Comparison of ENCODE assay signal across 26 cellular contexts in the genomic region with DNA sequence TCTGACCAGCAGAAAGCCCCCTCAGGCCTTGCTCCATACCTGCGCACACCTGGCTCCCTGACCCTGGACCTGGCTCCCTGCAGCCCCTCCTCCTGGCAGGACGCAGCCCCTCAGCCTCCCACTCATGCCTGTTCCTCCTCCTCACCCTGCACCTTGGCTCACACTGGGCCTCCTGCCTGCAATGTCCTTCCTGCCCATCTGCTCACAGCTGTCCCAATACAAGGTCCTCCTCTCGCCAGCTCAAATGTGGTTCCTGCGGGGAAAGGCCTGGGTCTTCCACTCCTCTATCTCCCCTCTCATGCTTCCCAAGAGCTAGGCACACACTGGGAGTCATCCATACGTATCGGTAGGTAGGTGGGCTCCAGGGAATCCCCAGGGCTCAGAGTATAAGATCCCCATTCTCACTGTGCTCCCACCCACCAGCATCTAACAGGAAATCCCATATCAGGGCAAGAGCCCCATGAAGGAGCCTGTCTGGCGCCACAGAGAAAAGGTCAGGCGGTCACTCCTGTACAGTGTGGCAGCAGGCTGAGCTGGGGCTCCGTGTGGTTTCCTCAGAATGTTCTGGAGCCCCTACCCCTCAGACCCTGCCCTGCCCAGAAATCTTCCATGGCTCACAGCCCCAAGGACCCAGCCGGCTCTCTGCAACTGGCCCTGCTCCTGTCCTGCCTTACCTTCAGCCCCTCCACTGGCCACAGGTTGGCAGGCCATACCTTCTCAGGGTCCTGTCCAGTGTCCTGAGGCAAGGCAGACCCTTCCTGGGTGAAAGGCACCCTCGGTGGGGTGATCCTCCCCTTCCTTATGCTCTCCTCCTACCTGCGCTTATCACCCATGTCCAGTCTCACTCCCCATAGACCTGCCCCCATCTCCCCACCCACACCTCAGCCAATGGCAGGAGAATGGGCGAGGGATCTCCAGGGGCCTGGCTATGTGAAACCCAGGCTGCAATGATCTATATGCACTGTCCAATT. TPM values are rescaled to one million over a fixed set of nuclear protein-coding genes. Genes with fewer than 3 reads are reported as not detected.
DNase-seq lines count a peak whose midpoint lies in the region; ATAC-seq and TF ChIP-seq lines count a peak whose summit lies in the region.
"Had no signal": no experiment of that assay in that cellular context is flagged by ENCODE, and none has a peak within 500 bp of the region (broad histone marks: within the 10 kb centered on the region; RNA-seq: fewer than 3 reads in every experiment).

No MANE protein-coding gene starts in this region.

- H3K36me3 Mint-ChIP-seq in activated naive CD8-positive, alpha-beta T cell: peaks cover 14% of the 10 kb centered on the region
- H3K36me3 Mint-ChIP-seq in activated naive CD8-positive, alpha-beta T cell treated with anti-CD3 and anti-CD28 coated beads for 36 hours: peaks cover 19% of the 10 kb centered on the region
- H3K36me3 Mint-ChIP-seq in activated T-helper 17 cell treated with anti-CD3 and anti-CD28 coated beads, Interleukin-2, amount 50 U/mL, for 72 hours (ENCODE audit: low read depth): peaks cover 56% of the 10 kb centered on the region

- H3K9me3 ChIP-seq in right lobe of liver: no peaks in the 10 kb centered on the region
- H3K9me3 ChIP-seq: gastrocnemius medialis, HAP-1, pancreas, vagina had no signal

- H3K4me1 Mint-ChIP-seq in activated naive CD8-positive, alpha-beta T cell (ENCODE audit: low read depth): peaks cover 13% of the 10 kb centered on the region
- peaks cover 4% of the 10 kb centered on the region for H3K4me1 Mint-ChIP-seq in activated naive CD8-positive, alpha-beta T cell treated with anti-CD3 and anti-CD28 coated beads for 36 hours
- H3K4me1 Mint-ChIP-seq in activated T-helper 17 cell treated with anti-CD3 and anti-CD28 coated beads, Interleukin-2, amount 50 U/mL, for 72 hours: peaks cover 15% of the 10 kb centered on the region
- H3K4me1 Mint-ChIP-seq in stimulated activated naive CD8-positive, alpha-beta T cell treated with anti-CD3 and anti-CD28 coated beads, Interleukin-15, amount 100 ng/mL, for 72 hours: peaks cover 14% of the 10 kb centered on the region

- peak overlapping the region in 1 of 3 donors; percentile 8 for H3K27ac ChIP-seq in right lobe of liver
- H3K27ac ChIP-seq: breast epithelium, esophagus squamous epithelium, gastrocnemius medialis, vagina had no signal

- H3K4me3 Mint-ChIP-seq in activated naive CD8-positive, alpha-beta T cell: no peak overlapping the region
- no peak overlapping the region for H3K4me3 Mint-ChIP-seq in activated naive CD8-positive, alpha-beta T cell treated with anti-CD3 and anti-CD28 coated beads for 36 hours
- no peak overlapping the region for H3K4me3 Mint-ChIP-seq in activated T-helper 17 cell treated with anti-CD3 and anti-CD28 coated beads, Interleukin-2, amount 50 U/mL, for 72 hours
- no peak overlapping the region for H3K4me3 Mint-ChIP-seq in stimulated activated naive CD8-positive, alpha-beta T cell treated with anti-CD3 and anti-CD28 coated beads, Interleukin-15, amount 100 ng/mL, for 72 hours
- H3K4me3 Mint-ChIP-seq: activated B cell treated with CpG ODN at 0.5 μM for 24 hours; activated T-cell treated with anti-CD3 and anti-CD28 coated beads, Interleukin-2, amount 50 U/mL, for 4 hours; CD4-positive, alpha-beta T cell; endodermal cell; T-helper 1 cell treated with Interleukin-12 subunit alpha and Interleukin-12 subunit beta and Interleukin-4 antibody, amounts not matched to agents 30 μg/mL and 1 μg/mL, for 36 hours had no signal

- 75% methylated on average over 5 of the region's 13 CpGs for WGBS in right lobe of liver (ENCODE audit: insufficient coverage, low coverage, low lambda C conversion rate, missing lambda C conversion rate)

- peak overlapping the region; percentile 28 for H3K27ac Mint-ChIP-seq in activated naive CD8-positive, alpha-beta T cell
- no peak overlapping the region for H3K27ac Mint-ChIP-seq in activated naive CD8-positive, alpha-beta T cell treated with anti-CD3 and anti-CD28 coated beads for 36 hours
- H3K27ac Mint-ChIP-seq in activated T-helper 17 cell treated with anti-CD3 and anti-CD28 coated beads, Interleukin-2, amount 50 U/mL, for 72 hours: peak overlapping the region; percentile 15
- peak overlapping the region; percentile 16 to 23 for H3K27ac Mint-ChIP-seq in stimulated activated naive CD8-positive, alpha-beta T cell treated with anti-CD3 and anti-CD28 coated beads, Interleukin-15, amount 100 ng/mL, for 72 hours
- H3K27ac Mint-ChIP-seq: activated B cell treated with CpG ODN at 0.5 μM for 24 hours; endodermal cell; T-helper 1 cell treated with Interleukin-12 subunit alpha and Interleukin-12 subunit beta and Interleukin-4 antibody, amounts not matched to agents 30 μg/mL and 1 μg/mL, for 36 hours had no signal

- H3K27me3 ChIP-seq in right lobe of liver: no peaks in the 10 kb centered on the region
- H3K27me3 ChIP-seq: breast epithelium, esophagus squamous epithelium, gastrocnemius medialis, pancreas, vagina had no signal

- H3K9me3 Mint-ChIP-seq in activated naive CD8-positive, alpha-beta T cell (ENCODE audit: low read depth): no peaks in the 10 kb centered on the region
- H3K9me3 Mint-ChIP-seq in activated naive CD8-positive, alpha-beta T cell treated with anti-CD3 and anti-CD28 coated beads for 36 hours: peaks cover 7% of the 10 kb centered on the region
- peaks cover 4% of the 10 kb centered on the region for H3K9me3 Mint-ChIP-seq in activated T-helper 17 cell treated with anti-CD3 and anti-CD28 coated beads, Interleukin-2, amount 50 U/mL, for 72 hours
- H3K9me3 Mint-ChIP-seq in stimulated activated naive CD8-positive, alpha-beta T cell treated with anti-CD3 and anti-CD28 coated beads, Interleukin-15, amount 100 ng/mL, for 72 hours: peaks cover 0 to 5% of the 10 kb centered on the region in 2 donors
- H3K9me3 Mint-ChIP-seq: activated T-cell treated with anti-CD3 and anti-CD28 coated beads, Interleukin-2, amount 50 U/mL, for 4 hours; CD4-positive, alpha-beta T cell; endodermal cell; T-helper 1 cell treated with Interleukin-12 subunit alpha and Interleukin-12 subunit beta and Interleukin-4 antibody, amounts not matched to agents 30 μg/mL and 1 μg/mL, for 36 hours had no signal

- no peak for TF ChIP-seq POLR2A in right lobe of liver (IDR thresholded peaks at IDR 0.05)

- no peak for TF ChIP-seq CTCF in right lobe of liver (IDR thresholded peaks at IDR 0.05)

- no peak for ATAC-seq in activated T-helper 17 cell treated with anti-CD3 and anti-CD28 coated beads, Interleukin-2, amount 50 U/mL, for 72 hours (replicated peaks)
- ATAC-seq in right lobe of liver (peak; percentile 20 to 56 (median 36)), GM19328 (IDR thresholded peaks at IDR 0.05; ENCODE audit: unreplicated experiment) (no peak), GM18867 (IDR thresholded peaks at IDR 0.05; ENCODE audit: unreplicated experiment) (no peak)
- no peak for ATAC-seq in stimulated activated naive CD8-positive, alpha-beta T cell treated with anti-CD3 and anti-CD28 coated beads, Interleukin-15, amount 100 ng/mL, for 72 hours
- ATAC-seq: activated T-cell treated with anti-CD3 and anti-CD28 coated beads, Interleukin-2, amount 50 U/mL, for 4 hours; gastrocnemius medialis had no signal

- no peaks in the 10 kb centered on the region for H3K4me1 ChIP-seq in right lobe of liver

- peaks cover 0 to 7% (median 0%) of the 10 kb centered on the region in 4 donors for H3K36me3 ChIP-seq in right lobe of liver

- no peak overlapping the region for H3K4me3 ChIP-seq in right lobe of liver
- H3K4me3 ChIP-seq: breast epithelium, esophagus squamous epithelium, gastrocnemius medialis, HAP-1, pancreas, vagina had no signal

- intact Hi-C loops in right lobe of liver (cut with DNase I): no loop called here

- DNase-seq in activated naive CD8-positive, alpha-beta T cell treated with anti-CD3 and anti-CD28 coated beads for 36 hours: no peak
- DNase-seq in right lobe of liver: no peak
- no peak for DNase-seq in stimulated activated naive CD8-positive, alpha-beta T cell treated with anti-CD3 and anti-CD28 coated beads, Interleukin-15, amount 100 ng/mL, for 72 hours
- DNase-seq: activated B cell treated with CpG ODN at 0.5 μM for 24 hours; activated T-cell treated with anti-CD3 and anti-CD28 coated beads, Interleukin-2, amount 50 U/mL, for 4 hours; amniotic stem cell; CD4-positive, alpha-beta T cell; cortex of kidney; endodermal cell; esophagus squamous epithelium; gastrocnemius medialis; MM.1S; NCI-H1436; NCI-H510A treated with DMSO at 0.1 percent for 48 hours had no signal

- no peaks in the 10 kb centered on the region for H3K27me3 Mint-ChIP-seq in activated naive CD8-positive, alpha-beta T cell
- H3K27me3 Mint-ChIP-seq in activated naive CD8-positive, alpha-beta T cell treated with anti-CD3 and anti-CD28 coated beads for 36 hours: no peaks in the 10 kb centered on the region
- H3K27me3 Mint-ChIP-seq in activated T-helper 17 cell treated with anti-CD3 and anti-CD28 coated beads, Interleukin-2, amount 50 U/mL, for 72 hours: no peaks in the 10 kb centered on the region
- H3K27me3 Mint-ChIP-seq in stimulated activated naive CD8-positive, alpha-beta T cell treated with anti-CD3 and anti-CD28 coated beads, Interleukin-15, amount 100 ng/mL, for 72 hours: no peaks in the 10 kb centered on the region
- H3K27me3 Mint-ChIP-seq: activated B cell treated with CpG ODN at 0.5 μM for 24 hours; CD4-positive, alpha-beta T cell had no signal

RNA-seq across cellular contexts. Expression of gene PLCD1, which starts 10.9 kb away (rescaled TPM):
- total RNA-seq in activated naive CD8-positive, alpha-beta T cell treated with anti-CD3 and anti-CD28 coated beads for 36 hours: 1 to 10 TPM; 5.7 to 9.1 TPM
- 10 to 100 TPM; 17.7 to 24.4 TPM for total RNA-seq in activated T-helper 17 cell treated with anti-CD3 and anti-CD28 coated beads, Interleukin-2, amount 50 U/mL, for 72 hours
- 10 to 100 TPM in 1 of 6 experiments, 1 to 10 TPM in 5; 6.5 to 10.2 (median 7.7) TPM for total RNA-seq in right lobe of liver

RNA-seq across cellular contexts. Expression of gene DLEC1, which starts 20.4 kb away (rescaled TPM):
- under 1 TPM; 0.12 to 0.52 TPM for total RNA-seq in activated naive CD8-positive, alpha-beta T cell treated with anti-CD3 and anti-CD28 coated beads for 36 hours
- total RNA-seq in activated T-helper 17 cell treated with anti-CD3 and anti-CD28 coated beads, Interleukin-2, amount 50 U/mL, for 72 hours: 1 to 10 TPM; 1.2 to 2.0 TPM
- total RNA-seq in right lobe of liver: under 1 TPM in 4 of 6 experiments, not detected in 2; 0.04 to 0.18 (median 0.15) TPM
- total RNA-seq: G401, gastrocnemius medialis, lung microvascular endothelial cell, myocyte had no signal

RNA-seq across cellular contexts. Expression of gene VILL, which starts 28.0 kb away (rescaled TPM):
- 10 to 100 TPM; 14.4 to 15.0 TPM for total RNA-seq in activated naive CD8-positive, alpha-beta T cell treated with anti-CD3 and anti-CD28 coated beads for 36 hours
- 10 to 100 TPM; 12.7 to 13.4 TPM for total RNA-seq in activated T-helper 17 cell treated with anti-CD3 and anti-CD28 coated beads, Interleukin-2, amount 50 U/mL, for 72 hours
- total RNA-seq in right lobe of liver: 1 to 10 TPM in 3 of 6 experiments, under 1 TPM in 3; 0.25 to 1.5 (median 0.97) TPM

Comparison
In these comparisons a context has a peak if more than half of its experiments do, and no peak if none do; other contexts are left out.
1. ATAC-seq: peak in right lobe of liver (4 of 4); none in activated T-helper 17 cell treated with anti-CD3 and anti-CD28 coated beads, Interleukin-2, amount 50 U/mL, for 72 hours (single experiment), stimulated activated naive CD8-positive, alpha-beta T cell treated with anti-CD3 and anti-CD28 coated beads, Interleukin-15, amount 100 ng/mL, for 72 hours (single experiment), GM19328 (single experiment) and GM18867 (single experiment).
2. RNA of gene VILL, which starts 28.0 kb away (total RNA-seq): 14.4 to 15.0 TPM in activated naive CD8-positive, alpha-beta T cell treated with anti-CD3 and anti-CD28 coated beads for 36 hours and 12.7 to 13.4 TPM in activated T-helper 17 cell treated with anti-CD3 and anti-CD28 coated beads, Interleukin-2, amount 50 U/mL, for 72 hours; 0.25 to 1.5 TPM in right lobe of liver; every median in the first group is over 4 times any median in the second.